1 cellular context compared by ENCODE assay signal in the genomic region with DNA sequence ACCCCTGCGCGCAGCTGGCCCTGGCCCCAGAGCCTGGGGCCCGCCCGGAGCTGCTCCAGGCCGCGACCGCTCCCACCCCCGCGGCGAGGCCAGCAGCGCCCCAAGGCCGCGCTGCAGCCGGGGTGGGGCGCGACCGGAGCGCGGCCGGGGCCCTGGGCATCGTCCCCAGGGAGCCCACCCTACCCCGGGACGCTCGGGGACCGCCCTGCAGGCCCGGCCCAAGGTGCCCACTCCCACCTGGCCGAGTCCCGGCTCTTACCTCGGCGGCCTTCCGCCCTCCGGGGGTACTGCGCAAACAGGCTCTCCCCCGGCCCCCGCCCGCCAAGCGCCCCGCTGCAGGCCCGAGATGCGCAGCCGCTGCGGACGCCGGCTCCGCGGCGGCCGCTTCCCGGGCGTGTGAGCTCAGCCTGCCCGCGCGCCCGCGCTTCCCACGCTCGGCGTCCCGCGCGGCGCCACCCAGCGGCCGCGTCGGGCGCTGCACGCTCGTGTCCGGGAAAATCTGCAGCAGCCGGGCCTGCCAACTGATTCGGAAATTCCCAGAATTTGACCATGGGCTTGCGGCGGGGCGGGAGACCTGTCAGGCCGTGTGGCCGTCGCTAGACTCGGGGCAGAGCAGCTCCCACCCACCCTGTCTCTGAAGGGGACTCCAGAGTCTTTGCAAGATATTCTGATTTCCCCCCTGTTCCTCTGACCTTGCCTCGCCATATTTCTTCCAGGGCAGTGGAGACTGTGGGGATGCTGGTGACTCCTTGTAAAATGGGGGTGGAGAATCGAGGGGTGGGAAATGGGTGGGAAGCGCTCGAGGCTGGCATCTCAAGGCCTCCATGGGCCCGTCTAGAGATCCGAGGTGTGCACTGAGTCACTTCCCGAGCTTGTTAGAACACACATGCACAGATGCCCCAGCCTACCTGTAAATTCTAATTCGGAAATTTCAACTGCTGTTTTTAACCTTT.
TF ChIP-seq lines count a peak whose summit lies in the region.

No MANE protein-coding gene starts in this region.

TF ChIP-seq in HepG2, 621 proteins besides CTCF, POLR2A, EP300 and RAD21 (continued from another document and continues in another):
- TF ChIP-seq, protein P1, sequence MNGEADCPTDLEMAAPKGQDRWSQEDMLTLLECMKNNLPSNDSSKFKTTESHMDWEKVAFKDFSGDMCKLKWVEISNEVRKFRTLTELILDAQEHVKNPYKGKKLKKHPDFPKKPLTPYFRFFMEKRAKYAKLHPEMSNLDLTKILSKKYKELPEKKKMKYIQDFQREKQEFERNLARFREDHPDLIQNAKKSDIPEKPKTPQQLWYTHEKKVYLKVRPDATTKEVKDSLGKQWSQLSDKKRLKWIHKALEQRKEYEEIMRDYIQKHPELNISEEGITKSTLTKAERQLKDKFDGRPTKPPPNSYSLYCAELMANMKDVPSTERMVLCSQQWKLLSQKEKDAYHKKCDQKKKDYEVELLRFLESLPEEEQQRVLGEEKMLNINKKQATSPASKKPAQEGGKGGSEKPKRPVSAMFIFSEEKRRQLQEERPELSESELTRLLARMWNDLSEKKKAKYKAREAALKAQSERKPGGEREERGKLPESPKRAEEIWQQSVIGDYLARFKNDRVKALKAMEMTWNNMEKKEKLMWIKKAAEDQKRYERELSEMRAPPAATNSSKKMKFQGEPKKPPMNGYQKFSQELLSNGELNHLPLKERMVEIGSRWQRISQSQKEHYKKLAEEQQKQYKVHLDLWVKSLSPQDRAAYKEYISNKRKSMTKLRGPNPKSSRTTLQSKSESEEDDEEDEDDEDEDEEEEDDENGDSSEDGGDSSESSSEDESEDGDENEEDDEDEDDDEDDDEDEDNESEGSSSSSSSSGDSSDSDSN (CRISPR knock-in tag; IDR thresholded peaks at IDR 0.05), result peak; percentile 60; the same call in 1 of the 2 replicates
- TF ChIP-seq CHCHD3 (CRISPR knock-in tag; IDR thresholded peaks at IDR 0.05) (no peak), ISX (CRISPR knock-in tag; conservative IDR thresholded peaks at IDR 0.05) (no peak), GPN1 (CRISPR knock-in tag; IDR thresholded peaks at IDR 0.05; ENCODE audit: borderline replicate concordance) (no peak), ZNF33B (CRISPR knock-in tag; IDR thresholded peaks at IDR 0.05) (no peak), ZNF253 (CRISPR knock-in tag; IDR thresholded peaks at IDR 0.05; ENCODE audit: borderline replicate concordance) (no peak), BRD4 (CRISPR knock-in tag; IDR thresholded peaks at IDR 0.05) (no peak), ZSCAN20 (CRISPR knock-in tag; IDR thresholded peaks at IDR 0.05; ENCODE audit: borderline replicate concordance) (no peak; the same call in 1 of the 2 replicates), LCORL (IDR thresholded peaks at IDR 0.05) (no peak), LCORL (CRISPR knock-in tag; IDR thresholded peaks at IDR 0.05) (no peak), MIER2 (CRISPR knock-in tag; IDR thresholded peaks at IDR 0.05) (no peak), ZNF720 (CRISPR knock-in tag; IDR thresholded peaks at IDR 0.05) (no peak), HIVEP1 (CRISPR knock-in tag; IDR thresholded peaks at IDR 0.05) (no peak), KLF15 (CRISPR knock-in tag; IDR thresholded peaks at IDR 0.05; ENCODE audit: borderline replicate concordance) (no peak), SP5 (CRISPR knock-in tag; IDR thresholded peaks at IDR 0.05; ENCODE audit: borderline replicate concordance, low read depth) (no peak), ZBTB7B (CRISPR knock-in tag; IDR thresholded peaks at IDR 0.05) (0 out of 2 replicates have a peak, but pooled peaks have one; percentile 12), KLF11 (CRISPR knock-in tag; IDR thresholded peaks at IDR 0.05) (no peak), KLF6 (CRISPR knock-in tag; IDR thresholded peaks at IDR 0.05) (no peak), ZNF550 (CRISPR knock-in tag; IDR thresholded peaks at IDR 0.05; ENCODE audit: borderline replicate concordance) (no peak), ZNF724P (CRISPR knock-in tag; IDR thresholded peaks at IDR 0.05; ENCODE audit: borderline replicate concordance) (no peak), KDM2A (CRISPR knock-in tag; IDR thresholded peaks at IDR 0.05; ENCODE audit: borderline replicate concordance, low read depth) (peak; percentile 52; the same call in 1 of the 2 replicates), ZKSCAN8 (CRISPR knock-in tag; IDR thresholded peaks at IDR 0.05; ENCODE audit: borderline replicate concordance) (no peak), SMC3 (IDR thresholded peaks at IDR 0.05; ENCODE audit: low read length) (peak; percentile 2; the same call in 1 of the 2 replicates), MEF2D (CRISPR knock-in tag; IDR thresholded peaks at IDR 0.05) (no peak), POLR2G (IDR thresholded peaks at IDR 0.05; ENCODE audit: low read depth, low read length) (0 out of 2 replicates have a peak, but pooled peaks have one; percentile 45), SALL2 (CRISPR knock-in tag; IDR thresholded peaks at IDR 0.05) (peak; percentile 43; the same call in 1 of the 2 replicates), ZNF260 (CRISPR knock-in tag; IDR thresholded peaks at IDR 0.05; ENCODE audit: borderline replicate concordance, low read depth) (no peak), HMG20A (CRISPR knock-in tag; IDR thresholded peaks at IDR 0.05; ENCODE audit: borderline replicate concordance) (no peak)
- TF ChIP-seq, protein P2, sequence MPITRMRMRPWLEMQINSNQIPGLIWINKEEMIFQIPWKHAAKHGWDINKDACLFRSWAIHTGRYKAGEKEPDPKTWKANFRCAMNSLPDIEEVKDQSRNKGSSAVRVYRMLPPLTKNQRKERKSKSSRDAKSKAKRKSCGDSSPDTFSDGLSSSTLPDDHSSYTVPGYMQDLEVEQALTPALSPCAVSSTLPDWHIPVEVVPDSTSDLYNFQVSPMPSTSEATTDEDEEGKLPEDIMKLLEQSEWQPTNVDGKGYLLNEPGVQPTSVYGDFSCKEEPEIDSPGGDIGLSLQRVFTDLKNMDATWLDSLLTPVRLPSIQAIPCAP (CRISPR knock-in tag; IDR thresholded peaks at IDR 0.05; ENCODE audit: low read depth), result no peak
- TF ChIP-seq, protein P3, sequence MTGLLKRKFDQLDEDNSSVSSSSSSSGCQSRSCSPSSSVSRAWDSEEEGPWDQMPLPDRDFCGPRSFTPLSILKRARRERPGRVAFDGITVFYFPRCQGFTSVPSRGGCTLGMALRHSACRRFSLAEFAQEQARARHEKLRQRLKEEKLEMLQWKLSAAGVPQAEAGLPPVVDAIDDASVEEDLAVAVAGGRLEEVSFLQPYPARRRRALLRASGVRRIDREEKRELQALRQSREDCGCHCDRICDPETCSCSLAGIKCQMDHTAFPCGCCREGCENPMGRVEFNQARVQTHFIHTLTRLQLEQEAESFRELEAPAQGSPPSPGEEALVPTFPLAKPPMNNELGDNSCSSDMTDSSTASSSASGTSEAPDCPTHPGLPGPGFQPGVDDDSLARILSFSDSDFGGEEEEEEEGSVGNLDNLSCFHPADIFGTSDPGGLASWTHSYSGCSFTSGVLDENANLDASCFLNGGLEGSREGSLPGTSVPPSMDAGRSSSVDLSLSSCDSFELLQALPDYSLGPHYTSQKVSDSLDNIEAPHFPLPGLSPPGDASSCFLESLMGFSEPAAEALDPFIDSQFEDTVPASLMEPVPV (CRISPR knock-in tag; IDR thresholded peaks at IDR 0.05), result no peak
- TF ChIP-seq, protein P4, sequence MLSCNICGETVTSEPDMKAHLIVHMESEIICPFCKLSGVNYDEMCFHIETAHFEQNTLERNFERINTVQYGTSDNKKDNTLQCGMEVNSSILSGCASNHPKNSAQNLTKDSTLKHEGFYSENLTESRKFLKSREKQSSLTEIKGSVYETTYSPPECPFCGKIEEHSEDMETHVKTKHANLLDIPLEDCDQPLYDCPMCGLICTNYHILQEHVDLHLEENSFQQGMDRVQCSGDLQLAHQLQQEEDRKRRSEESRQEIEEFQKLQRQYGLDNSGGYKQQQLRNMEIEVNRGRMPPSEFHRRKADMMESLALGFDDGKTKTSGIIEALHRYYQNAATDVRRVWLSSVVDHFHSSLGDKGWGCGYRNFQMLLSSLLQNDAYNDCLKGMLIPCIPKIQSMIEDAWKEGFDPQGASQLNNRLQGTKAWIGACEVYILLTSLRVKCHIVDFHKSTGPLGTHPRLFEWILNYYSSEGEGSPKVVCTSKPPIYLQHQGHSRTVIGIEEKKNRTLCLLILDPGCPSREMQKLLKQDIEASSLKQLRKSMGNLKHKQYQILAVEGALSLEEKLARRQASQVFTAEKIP (CRISPR knock-in tag; IDR thresholded peaks at IDR 0.05; ENCODE audit: borderline replicate concordance), result no peak
- TF ChIP-seq, protein P5, sequence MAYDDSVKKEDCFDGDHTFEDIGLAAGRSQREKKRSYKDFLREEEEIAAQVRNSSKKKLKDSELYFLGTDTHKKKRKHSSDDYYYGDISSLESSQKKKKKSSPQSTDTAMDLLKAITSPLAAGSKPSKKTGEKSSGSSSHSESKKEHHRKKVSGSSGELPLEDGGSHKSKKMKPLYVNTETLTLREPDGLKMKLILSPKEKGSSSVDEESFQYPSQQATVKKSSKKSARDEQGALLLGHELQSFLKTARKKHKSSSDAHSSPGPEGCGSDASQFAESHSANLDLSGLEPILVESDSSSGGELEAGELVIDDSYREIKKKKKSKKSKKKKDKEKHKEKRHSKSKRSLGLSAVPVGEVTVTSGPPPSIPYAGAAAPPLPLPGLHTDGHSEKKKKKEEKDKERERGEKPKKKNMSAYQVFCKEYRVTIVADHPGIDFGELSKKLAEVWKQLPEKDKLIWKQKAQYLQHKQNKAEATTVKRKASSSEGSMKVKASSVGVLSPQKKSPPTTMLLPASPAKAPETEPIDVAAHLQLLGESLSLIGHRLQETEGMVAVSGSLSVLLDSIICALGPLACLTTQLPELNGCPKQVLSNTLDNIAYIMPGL (CRISPR knock-in tag; IDR thresholded peaks at IDR 0.05; ENCODE audit: borderline replicate concordance in 1 of 2, low read depth in 1 of 2), result peak; percentile 58 to 88; a peak in 3 of 4 replicates
- TF ChIP-seq, protein P6, sequence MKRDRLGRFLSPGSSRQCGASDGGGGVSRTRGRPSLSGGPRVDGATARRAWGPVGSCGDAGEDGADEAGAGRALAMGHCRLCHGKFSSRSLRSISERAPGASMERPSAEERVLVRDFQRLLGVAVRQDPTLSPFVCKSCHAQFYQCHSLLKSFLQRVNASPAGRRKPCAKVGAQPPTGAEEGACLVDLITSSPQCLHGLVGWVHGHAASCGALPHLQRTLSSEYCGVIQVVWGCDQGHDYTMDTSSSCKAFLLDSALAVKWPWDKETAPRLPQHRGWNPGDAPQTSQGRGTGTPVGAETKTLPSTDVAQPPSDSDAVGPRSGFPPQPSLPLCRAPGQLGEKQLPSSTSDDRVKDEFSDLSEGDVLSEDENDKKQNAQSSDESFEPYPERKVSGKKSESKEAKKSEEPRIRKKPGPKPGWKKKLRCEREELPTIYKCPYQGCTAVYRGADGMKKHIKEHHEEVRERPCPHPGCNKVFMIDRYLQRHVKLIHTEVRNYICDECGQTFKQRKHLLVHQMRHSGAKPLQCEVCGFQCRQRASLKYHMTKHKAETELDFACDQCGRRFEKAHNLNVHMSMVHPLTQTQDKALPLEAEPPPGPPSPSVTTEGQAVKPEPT (CRISPR knock-in tag; IDR thresholded peaks at IDR 0.05; ENCODE audit: low read depth), result no peak
- TF ChIP-seq, protein P7, sequence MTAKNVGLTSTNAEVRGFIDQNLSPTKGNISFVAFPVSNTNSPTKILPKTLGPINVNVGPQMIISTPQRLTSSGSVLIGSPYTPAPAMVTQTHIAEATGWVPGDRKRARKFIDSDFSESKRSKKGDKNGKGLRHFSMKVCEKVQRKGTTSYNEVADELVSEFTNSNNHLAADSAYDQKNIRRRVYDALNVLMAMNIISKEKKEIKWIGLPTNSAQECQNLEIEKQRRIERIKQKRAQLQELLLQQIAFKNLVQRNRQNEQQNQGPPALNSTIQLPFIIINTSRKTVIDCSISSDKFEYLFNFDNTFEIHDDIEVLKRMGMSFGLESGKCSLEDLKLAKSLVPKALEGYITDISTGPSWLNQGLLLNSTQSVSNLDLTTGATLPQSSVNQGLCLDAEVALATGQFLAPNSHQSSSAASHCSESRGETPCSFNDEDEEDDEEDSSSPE (CRISPR knock-in tag; IDR thresholded peaks at IDR 0.05), result peak; percentile 51; the same call in 1 of the 2 replicates
- TF ChIP-seq, protein P8, sequence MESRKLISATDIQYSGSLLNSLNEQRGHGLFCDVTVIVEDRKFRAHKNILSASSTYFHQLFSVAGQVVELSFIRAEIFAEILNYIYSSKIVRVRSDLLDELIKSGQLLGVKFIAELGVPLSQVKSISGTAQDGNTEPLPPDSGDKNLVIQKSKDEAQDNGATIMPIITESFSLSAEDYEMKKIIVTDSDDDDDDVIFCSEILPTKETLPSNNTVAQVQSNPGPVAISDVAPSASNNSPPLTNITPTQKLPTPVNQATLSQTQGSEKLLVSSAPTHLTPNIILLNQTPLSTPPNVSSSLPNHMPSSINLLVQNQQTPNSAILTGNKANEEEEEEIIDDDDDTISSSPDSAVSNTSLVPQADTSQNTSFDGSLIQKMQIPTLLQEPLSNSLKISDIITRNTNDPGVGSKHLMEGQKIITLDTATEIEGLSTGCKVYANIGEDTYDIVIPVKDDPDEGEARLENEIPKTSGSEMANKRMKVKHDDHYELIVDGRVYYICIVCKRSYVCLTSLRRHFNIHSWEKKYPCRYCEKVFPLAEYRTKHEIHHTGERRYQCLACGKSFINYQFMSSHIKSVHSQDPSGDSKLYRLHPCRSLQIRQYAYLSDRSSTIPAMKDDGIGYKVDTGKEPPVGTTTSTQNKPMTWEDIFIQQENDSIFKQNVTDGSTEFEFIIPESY (CRISPR knock-in tag; IDR thresholded peaks at IDR 0.05), result no peak
- TF ChIP-seq, protein P9, sequence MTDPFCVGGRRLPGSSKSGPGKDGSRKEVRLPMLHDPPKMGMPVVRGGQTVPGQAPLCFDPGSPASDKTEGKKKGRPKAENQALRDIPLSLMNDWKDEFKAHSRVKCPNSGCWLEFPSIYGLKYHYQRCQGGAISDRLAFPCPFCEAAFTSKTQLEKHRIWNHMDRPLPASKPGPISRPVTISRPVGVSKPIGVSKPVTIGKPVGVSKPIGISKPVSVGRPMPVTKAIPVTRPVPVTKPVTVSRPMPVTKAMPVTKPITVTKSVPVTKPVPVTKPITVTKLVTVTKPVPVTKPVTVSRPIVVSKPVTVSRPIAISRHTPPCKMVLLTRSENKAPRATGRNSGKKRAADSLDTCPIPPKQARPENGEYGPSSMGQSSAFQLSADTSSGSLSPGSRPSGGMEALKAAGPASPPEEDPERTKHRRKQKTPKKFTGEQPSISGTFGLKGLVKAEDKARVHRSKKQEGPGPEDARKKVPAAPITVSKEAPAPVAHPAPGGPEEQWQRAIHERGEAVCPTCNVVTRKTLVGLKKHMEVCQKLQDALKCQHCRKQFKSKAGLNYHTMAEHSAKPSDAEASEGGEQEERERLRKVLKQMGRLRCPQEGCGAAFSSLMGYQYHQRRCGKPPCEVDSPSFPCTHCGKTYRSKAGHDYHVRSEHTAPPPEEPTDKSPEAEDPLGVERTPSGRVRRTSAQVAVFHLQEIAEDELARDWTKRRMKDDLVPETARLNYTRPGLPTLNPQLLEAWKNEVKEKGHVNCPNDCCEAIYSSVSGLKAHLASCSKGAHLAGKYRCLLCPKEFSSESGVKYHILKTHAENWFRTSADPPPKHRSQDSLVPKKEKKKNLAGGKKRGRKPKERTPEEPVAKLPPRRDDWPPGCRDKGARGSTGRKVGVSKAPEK (CRISPR knock-in tag; IDR thresholded peaks at IDR 0.05; ENCODE audit: borderline replicate concordance), result no peak
